ENCODE assay signal across 9 cellular contexts in genomic region chr16:67154578-67155304, GRCh38. TPM values are rescaled to one million over a fixed set of nuclear protein-coding genes. Genes with fewer than 3 reads are reported as not detected.
A peak's percentile ranks its signal among the peaks of the same experiment; 100 is the strongest.
DNase-seq lines count a peak whose midpoint lies in the region; ATAC-seq and TF ChIP-seq lines count a peak whose summit lies in the region.
"Had no signal": no experiment of that assay in that cellular context is flagged by ENCODE, and none has a peak within 500 bp of the region (broad histone marks: within the 10 kb centered on the region; RNA-seq: fewer than 3 reads in every experiment).

No MANE protein-coding gene starts in this region.

- H3K4me1 Mint-ChIP-seq in activated naive CD4-positive, alpha-beta T cell treated with anti-CD3 and anti-CD28 coated beads, Interleukin-2, amount 50 U/mL, for 24 hours: peaks cover 42% of the 10 kb centered on the region
- peaks cover 44% of the 10 kb centered on the region for H3K4me1 Mint-ChIP-seq in activated B cell treated with CpG ODN at 0.5 μM for 24 hours
- H3K4me1 Mint-ChIP-seq in stimulated activated naive CD8-positive, alpha-beta T cell treated with anti-CD3 and anti-CD28 coated beads, Interleukin-15, amount 100 ng/mL, for 72 hours: peaks cover 71% of the 10 kb centered on the region

- H3K27ac Mint-ChIP-seq in activated naive CD4-positive, alpha-beta T cell treated with anti-CD3 and anti-CD28 coated beads, Interleukin-2, amount 50 U/mL, for 24 hours: no peak overlapping the region
- H3K27ac Mint-ChIP-seq in activated B cell treated with CpG ODN at 0.5 μM for 24 hours: no peak overlapping the region
- no peak overlapping the region for H3K27ac Mint-ChIP-seq in stimulated activated naive CD8-positive, alpha-beta T cell treated with anti-CD3 and anti-CD28 coated beads, Interleukin-15, amount 100 ng/mL, for 72 hours

- H3K36me3 Mint-ChIP-seq in activated naive CD4-positive, alpha-beta T cell treated with anti-CD3 and anti-CD28 coated beads, Interleukin-2, amount 50 U/mL, for 24 hours: no peaks in the 10 kb centered on the region
- peaks cover 3% of the 10 kb centered on the region for H3K36me3 Mint-ChIP-seq in activated B cell treated with CpG ODN at 0.5 μM for 24 hours (ENCODE audit: low read depth)

- no peak for TF ChIP-seq CTCF in activated B cell treated with CpG ODN at 0.5 μM for 24 hours (IDR thresholded peaks at IDR 0.05)

- H3K4me3 Mint-ChIP-seq in activated naive CD4-positive, alpha-beta T cell treated with anti-CD3 and anti-CD28 coated beads, Interleukin-2, amount 50 U/mL, for 24 hours: peak overlapping the region; percentile 78
- peak overlapping the region; percentile 71 for H3K4me3 Mint-ChIP-seq in activated B cell treated with CpG ODN at 0.5 μM for 24 hours
- peak overlapping the region; percentile 73 to 83 for H3K4me3 Mint-ChIP-seq in stimulated activated naive CD8-positive, alpha-beta T cell treated with anti-CD3 and anti-CD28 coated beads, Interleukin-15, amount 100 ng/mL, for 72 hours

- H3K9me3 ChIP-seq in iPS-18c (ENCODE audit: control insufficient read depth, insufficient read depth, low read length): no peaks in the 10 kb centered on the region

- no peak for DNase-seq in activated naive CD4-positive, alpha-beta T cell treated with Interleukin-2 at 50 U/mL for 16 hours
- DNase-seq in activated B cell treated with CpG ODN at 0.5 μM for 24 hours (no peak), HT-29 (ENCODE audit: low spot score) (no peak)
- no peak for DNase-seq in stimulated activated naive CD8-positive, alpha-beta T cell treated with anti-CD3 and anti-CD28 coated beads, Interleukin-15, amount 100 ng/mL, for 72 hours
- DNase-seq: NK-92 treated with Interleukin-12 subunit alpha and Interleukin-12 subunit beta, amount 100 ng/mL, for 24 hours had no signal

- intact Hi-C loops in activated B cell treated with CpG ODN at 0.5 μM for 24 hours (cut with micrococcal nuclease): loop anchor here (1.0 to 10.0 kb wide), 5 partner anchors 136 to 510 kb away; partner anchors contain the start of genes ACD, C16orf86, ENKD1 and PARD6A

- H3K4me3 ChIP-seq in iPS-18c (ENCODE audit: insufficient read depth, low read depth, low read length): peak overlapping the region; percentile 44

- CTCF ChIA-PET in activated B cell treated with CpG ODN at 0.5 μM for 24 hours (lab: Charles Lee): interaction anchor here (0.6 to 2.6 kb wide), 31 partner anchors 9 to 228 kb away, joined by 3 to 32 read pairs (median 4); partner anchors contain the start of genes CES3, HSF4, NOL3 and TMEM208

- ATAC-seq in activated B cell treated with CpG ODN at 0.5 μM for 24 hours (ENCODE audit: low read depth) (no peak), GM19023 (IDR thresholded peaks at IDR 0.05; ENCODE audit: unreplicated experiment) (no peak), HG02970 (IDR thresholded peaks at IDR 0.05; ENCODE audit: low FRiP score, unreplicated experiment) (no peak)
- ATAC-seq in stimulated activated naive CD8-positive, alpha-beta T cell treated with anti-CD3 and anti-CD28 coated beads, Interleukin-15, amount 100 ng/mL, for 72 hours: no peak

- POLR2A ChIA-PET in activated B cell treated with CpG ODN at 0.5 μM for 24 hours (lab: Charles Lee): interaction anchor here (0.6 to 1.5 kb wide), 6 partner anchors 9 to 176 kb away, joined by 3 to 6 read pairs (median 4); partner anchors contain the start of genes NOL3 and TMEM208

- H3K27me3 Mint-ChIP-seq in activated naive CD4-positive, alpha-beta T cell treated with anti-CD3 and anti-CD28 coated beads, Interleukin-2, amount 50 U/mL, for 24 hours: no peaks in the 10 kb centered on the region
- H3K27me3 Mint-ChIP-seq in activated B cell treated with CpG ODN at 0.5 μM for 24 hours: peaks cover 4% of the 10 kb centered on the region
- peaks cover 50% of the 10 kb centered on the region for H3K27me3 Mint-ChIP-seq in stimulated activated naive CD8-positive, alpha-beta T cell treated with anti-CD3 and anti-CD28 coated beads, Interleukin-15, amount 100 ng/mL, for 72 hours

- no peaks in the 10 kb centered on the region for H3K9me3 Mint-ChIP-seq in activated naive CD4-positive, alpha-beta T cell treated with anti-CD3 and anti-CD28 coated beads, Interleukin-2, amount 50 U/mL, for 24 hours
- H3K9me3 Mint-ChIP-seq in activated B cell treated with CpG ODN at 0.5 μM for 24 hours: no peaks in the 10 kb centered on the region
- no peaks in the 10 kb centered on the region for H3K9me3 Mint-ChIP-seq in stimulated activated naive CD8-positive, alpha-beta T cell treated with anti-CD3 and anti-CD28 coated beads, Interleukin-15, amount 100 ng/mL, for 72 hours

RNA-seq across cellular contexts. Expression of gene B3GNT9, which starts 3.9 kb away (rescaled TPM):
- total RNA-seq in activated B cell treated with CpG ODN at 0.5 μM for 24 hours: 0.64 and 0.93 TPM in 2 replicates
- 10.7 and 13.5 TPM in 2 replicates for total RNA-seq in HT-29 (2014; rRNA removed; shearing (Covaris generic))

RNA-seq across cellular contexts. Expression of gene TRADD, which starts 5.0 kb away (rescaled TPM):
- total RNA-seq in activated B cell treated with CpG ODN at 0.5 μM for 24 hours: 31.5 and 37.3 TPM in 2 replicates
- 33.6 and 35.4 TPM in 2 replicates for total RNA-seq in HT-29 (2014; rRNA removed; shearing (Covaris generic))

RNA-seq across cellular contexts. Expression of gene FBXL8, which starts 5.0 kb away (rescaled TPM):
- 5.6 and 6.5 TPM in 2 replicates for total RNA-seq in activated B cell treated with CpG ODN at 0.5 μM for 24 hours
- 27.7 and 34.6 TPM in 2 replicates for total RNA-seq in HT-29 (2014; rRNA removed; shearing (Covaris generic))

RNA-seq across cellular contexts. Expression of gene HSF4, which starts 9.8 kb away (rescaled TPM):
- 5.9 and 7.3 TPM in 2 replicates for total RNA-seq in activated B cell treated with CpG ODN at 0.5 μM for 24 hours
- 42.1 and 44.2 TPM in 2 replicates for total RNA-seq in HT-29 (2014; rRNA removed; shearing (Covaris generic))

RNA-seq across cellular contexts. Expression of gene NOL3, which starts 15.6 kb away (rescaled TPM):
- 0.64 and 0.91 TPM in 2 replicates for total RNA-seq in activated B cell treated with CpG ODN at 0.5 μM for 24 hours
- total RNA-seq in HT-29 (2014; rRNA removed; shearing (Covaris generic)): 95.1 and 97.0 TPM in 2 replicates
